In genomic region chr6:15736023-15736696, GRCh38 we compare ENCODE assay signal across 1 cellular context.
A peak's percentile ranks its signal among the peaks of the same experiment; 100 is the strongest.
TF ChIP-seq lines count a peak whose summit lies in the region.

No MANE protein-coding gene starts in this region.

TF ChIP-seq in K562, 482 proteins besides CTCF, POLR2A, EP300 and RAD21 (continued from another document and continues in another):
- TF ChIP-seq ATF4 (CRISPR knock-in tag; IDR thresholded peaks at IDR 0.05): 0 out of 2 replicates have a peak, but pooled peaks have one; percentile 12
- peak; percentile 72 for TF ChIP-seq MAFG (tag; conservative IDR thresholded peaks at IDR 0.05)
- peak; percentile 6; the same call in 1 of the 2 replicates for TF ChIP-seq JUN (IDR thresholded peaks at IDR 0.05; ENCODE audit: borderline replicate concordance, low read depth, low read length)
- no peak for TF ChIP-seq JUN (CRISPR knock-in tag; IDR thresholded peaks at IDR 0.05; ENCODE audit: borderline replicate concordance)
- TF ChIP-seq HOMEZ (CRISPR knock-in tag; IDR thresholded peaks at IDR 0.05): no peak
- no peak for TF ChIP-seq GTF2E2 (tag; IDR thresholded peaks at IDR 0.05)
- 0 out of 2 replicates have a peak, but pooled peaks have one; percentile 6 for TF ChIP-seq LEF1 (IDR thresholded peaks at IDR 0.05)
- TF ChIP-seq MAFK (IDR thresholded peaks at IDR 0.05; ENCODE audit: low read length): peak; percentile 58; the same call in 1 of the 2 replicates
- no peak for TF ChIP-seq LARP7 (IDR thresholded peaks at IDR 0.05)
- TF ChIP-seq CHCHD3 (CRISPR knock-in tag; IDR thresholded peaks at IDR 0.05): no peak
- TF ChIP-seq MNT (conservative IDR thresholded peaks at IDR 0.05): peak in 1 of 2 experiments; percentile 7; a peak in 1 of 4 replicates
- peak; percentile 54; the same call in 1 of the 2 replicates for TF ChIP-seq ATF6 (CRISPR knock-in tag; IDR thresholded peaks at IDR 0.05)
- 0 out of 2 replicates have a peak, but pooled peaks have one; percentile 1 for TF ChIP-seq NR1H2 (CRISPR knock-in tag; IDR thresholded peaks at IDR 0.05)
- peak; percentile 22; the same call in 1 of the 2 replicates for TF ChIP-seq JUND (IDR thresholded peaks at IDR 0.05; ENCODE audit: borderline replicate concordance, low read depth, low read length)
- TF ChIP-seq JUND (tag; IDR thresholded peaks at IDR 0.05; ENCODE audit: borderline replicate concordance, low read depth, low read length): no peak; the same call in 1 of the 3 replicates
- peak; percentile 59; the same call in 1 of the 2 replicates for TF ChIP-seq MAFF (IDR thresholded peaks at IDR 0.05; ENCODE audit: low read length)
- no peak for TF ChIP-seq HDAC3 (IDR thresholded peaks at IDR 0.05; ENCODE audit: borderline replicate concordance, partially characterized antibody)
- TF ChIP-seq SREBF2 (CRISPR knock-in tag; IDR thresholded peaks at IDR 0.05): 0 out of 2 replicates have a peak, but pooled peaks have one; percentile 24
- 0 out of 2 replicates have a peak, but pooled peaks have one; percentile 63 for TF ChIP-seq HDGF (IDR thresholded peaks at IDR 0.05)
- peak in 1 of 2 experiments; percentile 18 for TF ChIP-seq AFF1 (IDR thresholded peaks at IDR 0.05; ENCODE audit: low read depth in 1 of 2, partially characterized antibody in 2 of 2)
- peak in 1 of 2 experiments; percentile 43; a peak in 1 of 4 replicates for TF ChIP-seq RCOR1 (IDR thresholded peaks at IDR 0.05; ENCODE audit: borderline replicate concordance in 1 of 2, low read depth in 2 of 2, low read length in 2 of 2)
- TF ChIP-seq HDAC1 (IDR thresholded peaks at IDR 0.05): peak in 1 of 2 experiments; percentile 16; a peak in 1 of 4 replicates
- TF ChIP-seq CUX1 (CRISPR knock-in tag; IDR thresholded peaks at IDR 0.05): 0 out of 2 replicates have a peak, but pooled peaks have one; percentile 31
- TF ChIP-seq ATF1 (CRISPR knock-in tag; IDR thresholded peaks at IDR 0.05): no peak
- peak; percentile 24; the same call in 1 of the 2 replicates for TF ChIP-seq ATF1 (tag; IDR thresholded peaks at IDR 0.05)
- TF ChIP-seq NRF1 (conservative IDR thresholded peaks at IDR 0.05 in 1 of 2, IDR thresholded peaks at IDR 0.05 in 1 of 2): 0 out of 4 replicates have a peak, but pooled peaks of 1 of the 2 experiments have one; percentile 14
- TF ChIP-seq BRD9 (IDR thresholded peaks at IDR 0.05; ENCODE audit: low read depth, partially characterized antibody): no peak
- peak; percentile 92 for TF ChIP-seq NFE2 (IDR thresholded peaks at IDR 0.05; ENCODE audit: low read depth)
- no peak for TF ChIP-seq SMARCC2 (IDR thresholded peaks at IDR 0.05; ENCODE audit: low read depth)
- TF ChIP-seq ATF3 (IDR thresholded peaks at IDR 0.05): peak; percentile 20; the same call in 1 of the 2 replicates
- TF ChIP-seq ATF3 (CRISPR knock-in tag; conservative IDR thresholded peaks at IDR 0.05): no peak
- TF ChIP-seq FOXK1 (CRISPR knock-in tag; IDR thresholded peaks at IDR 0.05; ENCODE audit: borderline replicate concordance): no peak
- TF ChIP-seq ZNF76 (CRISPR knock-in tag; IDR thresholded peaks at IDR 0.05; ENCODE audit: borderline replicate concordance): no peak
- TF ChIP-seq BHLHE40 (IDR thresholded peaks at IDR 0.05; ENCODE audit: low read length): peak; percentile 28; the same call in 1 of the 2 replicates
- TF ChIP-seq PKNOX1 (IDR thresholded peaks at IDR 0.05): peak; percentile 25; the same call in 1 of the 2 replicates
- 0 out of 2 replicates have a peak, but pooled peaks have one; percentile 15 for TF ChIP-seq DMBX1 (CRISPR knock-in tag; IDR thresholded peaks at IDR 0.05; ENCODE audit: borderline replicate concordance)
- TF ChIP-seq SMC3 (conservative IDR thresholded peaks at IDR 0.05; ENCODE audit: insufficient read depth, low read depth, low read length): no peak
- no peak for TF ChIP-seq NR2C1 (IDR thresholded peaks at IDR 0.05)
- TF ChIP-seq NR2C1 (tag; IDR thresholded peaks at IDR 0.05): 0 out of 2 replicates have a peak, but pooled peaks have one; percentile 6
- TF ChIP-seq SMARCA5 (IDR thresholded peaks at IDR 0.05): peak; percentile 17; the same call in 1 of the 2 replicates
- no peak for TF ChIP-seq GABPB1 (CRISPR knock-in tag; IDR thresholded peaks at IDR 0.05)
- peak; percentile 64 for TF ChIP-seq FOSL1 (tag; conservative IDR thresholded peaks at IDR 0.05)
- TF ChIP-seq ZNF316 (IDR thresholded peaks at IDR 0.05): peak; percentile 77
- 0 out of 2 replicates have a peak, but pooled peaks have one; percentile 33 for TF ChIP-seq DPF2 (IDR thresholded peaks at IDR 0.05)
- TF ChIP-seq ZNF79 (CRISPR knock-in tag; IDR thresholded peaks at IDR 0.05; ENCODE audit: low read depth): no peak
- peak; percentile 87 for TF ChIP-seq C11orf30 (IDR thresholded peaks at IDR 0.05; ENCODE audit: low read depth)
- TF ChIP-seq ARID1B (IDR thresholded peaks at IDR 0.05): 0 out of 2 replicates have a peak, but pooled peaks have one; percentile 6
